Comparison of ENCODE assay signal across 22 cellular contexts in genomic region chr9:134213508-134214394, GRCh38. TPM values are rescaled to one million over a fixed set of nuclear protein-coding genes. Genes with fewer than 3 reads are reported as not detected.
DNase-seq lines count a peak whose midpoint lies in the region; ATAC-seq, FAIRE-seq and TF ChIP-seq lines count a peak whose summit lies in the region.
"Had no signal": no experiment of that assay in that cellular context is flagged by ENCODE, and none has a peak within 500 bp of the region (broad histone marks: within the 10 kb centered on the region; RNA-seq: fewer than 3 reads in every experiment).

No MANE protein-coding gene starts in this region.

- TF ChIP-seq EP300 in HepG2 (IDR thresholded peaks at IDR 0.05; ENCODE audit: low read depth in 2 of 2, low read length in 2 of 2) (no peak), HepG2 (CRISPR knock-in tag; IDR thresholded peaks at IDR 0.05; ENCODE audit: borderline replicate concordance) (no peak)

- no peak for TF ChIP-seq RAD21 in HepG2 (CRISPR knock-in tag; IDR thresholded peaks at IDR 0.05)

- peak overlapping the region; percentile 81 to 94 (median 86) for H3K4me2 ChIP-seq in BLaER1 treated with 17β-estradiol and CSF1 and Interleukin-3, amounts not matched to agents 10 nM and 100 nM
- H3K4me2 ChIP-seq in HepG2 (ENCODE audit: low read depth, low read length) = peak overlapping the region; percentile 85; the same call in 1 of the 2 replicates
- H3K4me2 ChIP-seq: KMS-11 had no signal

- POLR2A ChIA-PET in HepG2 (lab: Yijun Ruan, JAX) = no interaction called here

- H3K27ac Mint-ChIP-seq in progenitor cell of endocrine pancreas = peak overlapping the region; percentile 65
- H3K27ac Mint-ChIP-seq: activated CD4-positive, alpha-beta T cell treated with anti-CD3 and anti-CD28 coated beads, Interleukin-2, amount 10 ng/mL, durations not matched to agents 7 days and 5 days; activated naive CD4-positive, alpha-beta T cell treated with anti-CD3 and anti-CD28 coated beads for 36 hours; CD4-positive, alpha-beta T cell; memory B cell; naive thymus-derived CD4-positive, alpha-beta T cell had no signal

- H3K4me3 Mint-ChIP-seq in progenitor cell of endocrine pancreas (ENCODE audit: low read depth) = no peak overlapping the region
- H3K4me3 Mint-ChIP-seq: activated CD4-positive, alpha-beta T cell treated with anti-CD3 and anti-CD28 coated beads, Interleukin-2, amount 10 ng/mL, durations not matched to agents 7 days and 5 days; activated naive CD4-positive, alpha-beta T cell treated with anti-CD3 and anti-CD28 coated beads for 36 hours; CD4-positive, alpha-beta T cell; memory B cell; naive thymus-derived CD4-positive, alpha-beta T cell had no signal

- H3K4me1 Mint-ChIP-seq in progenitor cell of endocrine pancreas (ENCODE audit: low read depth) = peaks cover 22% of the 10 kb centered on the region
- H3K4me1 Mint-ChIP-seq: activated CD4-positive, alpha-beta T cell treated with anti-CD3 and anti-CD28 coated beads, Interleukin-2, amount 10 ng/mL, durations not matched to agents 7 days and 5 days; memory B cell had no signal

- H3K27ac ChIP-seq in BLaER1 treated with 17β-estradiol and CSF1 and Interleukin-3, amounts not matched to agents 10 nM and 100 nM = peak overlapping the region; percentile 13 to 99 (median 95); a peak in 20 of 22 replicates
- H3K27ac ChIP-seq in VCaP (peak overlapping the region; percentile 84; the same call in 1 of the 2 replicates), HepG2 (ENCODE audit: extremely low read length, insufficient read depth, low read length) (no peak overlapping the region)
- H3K27ac ChIP-seq: KMS-11 had no signal

- H3K4me1 ChIP-seq in BLaER1 treated with 17β-estradiol and CSF1 and Interleukin-3, amounts not matched to agents 10 nM and 100 nM = peaks cover 68 to 100% (median 100%) of the 10 kb centered on the region in 10 experiments
- H3K4me1 ChIP-seq in HepG2 (ENCODE audit: insufficient read depth, low read length) = peaks cover 68% of the 10 kb centered on the region
- H3K4me1 ChIP-seq: colonic mucosa had no signal

- H3K27me3 ChIP-seq in BLaER1 treated with 17β-estradiol and CSF1 and Interleukin-3, amounts not matched to agents 10 nM and 100 nM = no peaks in the 10 kb centered on the region
- H3K27me3 ChIP-seq in HepG2 (ENCODE audit: control insufficient read depth in 1 of 2, insufficient read depth in 2 of 2, low read length in 2 of 2) = peaks cover 3 to 14% of the 10 kb centered on the region in 2 experiments; a peak in 4 of 5 replicates
- H3K27me3 ChIP-seq: colonic mucosa, testis had no signal

- H3K9me3 Mint-ChIP-seq in progenitor cell of endocrine pancreas (ENCODE audit: low read depth) = no peaks in the 10 kb centered on the region
- H3K9me3 Mint-ChIP-seq: CD4-positive, alpha-beta T cell had no signal

- peaks cover 0 to 7% (median 0%) of the 10 kb centered on the region in 11 experiments; a peak in 5 of 22 replicates for H3K9me3 ChIP-seq in BLaER1 treated with 17β-estradiol and CSF1 and Interleukin-3, amounts not matched to agents 10 nM and 100 nM (replicated peaks in 1 of 11)
- no peaks in the 10 kb centered on the region for H3K9me3 ChIP-seq in HepG2 (ENCODE audit: low read length)
- H3K9me3 ChIP-seq: colonic mucosa, testis had no signal

- no CpG with 5 or more reads among the region's 12 CpGs for WGBS in HepG2 (ENCODE audit: low lambda C conversion rate)

- H4K20me1 ChIP-seq in BLaER1 treated with 17β-estradiol and CSF1 and Interleukin-3, amounts not matched to agents 10 nM and 100 nM = no peaks in the 10 kb centered on the region
- H4K20me1 ChIP-seq in HepG2 (ENCODE audit: insufficient read depth, low read length) = no peaks in the 10 kb centered on the region

- no peak for FAIRE-seq in HepG2 (lab: Jason Lieb, UNC)
- FAIRE-seq: endothelial cell of umbilical vein had no signal

- TF ChIP-seq CTCF in VCaP (conservative IDR thresholded peaks at IDR 0.05) (no peak), HepG2 (CRISPR knock-in tag; IDR thresholded peaks at IDR 0.05) (no peak), progenitor cell of endocrine pancreas (IDR thresholded peaks at IDR 0.05; ENCODE audit: unreplicated experiment) (no peak)

- no peaks in the 10 kb centered on the region for H3K36me3 Mint-ChIP-seq in progenitor cell of endocrine pancreas (ENCODE audit: insufficient read depth)
- H3K36me3 Mint-ChIP-seq: memory B cell; naive thymus-derived CD4-positive, alpha-beta T cell had no signal

- no peaks in the 10 kb centered on the region for H3K36me3 ChIP-seq in BLaER1 treated with 17β-estradiol and CSF1 and Interleukin-3, amounts not matched to agents 10 nM and 100 nM
- H3K36me3 ChIP-seq in HepG2 (replicated peaks in 1 of 2; ENCODE audit: control insufficient read depth in 1 of 2, insufficient read depth in 2 of 2, low read length in 2 of 2) = no peaks in the 10 kb centered on the region
- H3K36me3 ChIP-seq: colonic mucosa had no signal

- no peak overlapping the region for H2AFZ ChIP-seq in HepG2 (ENCODE audit: low read length)

- in situ Hi-C loops in HepG2 (cut with HindIII; ENCODE audit: extremely low pct_ligation_motif_present, low pct_unique_long_range_greater_than_20kb) = no loop called here

- BruUV-seq in HepG2 (replicated peaks; lab: Mats Ljungman, UMichigan) = no TSS peak

- H3K27me3 Mint-ChIP-seq in progenitor cell of endocrine pancreas = no peaks in the 10 kb centered on the region
- H3K27me3 Mint-ChIP-seq: activated CD4-positive, alpha-beta T cell treated with anti-CD3 and anti-CD28 coated beads, Interleukin-2, amount 10 ng/mL, durations not matched to agents 7 days and 5 days; CD4-positive, alpha-beta T cell; naive thymus-derived CD4-positive, alpha-beta T cell had no signal

- intact Hi-C loops in HepG2 (cut with micrococcal nuclease; ENCODE audit: unreplicated experiment) = no loop called here

- TF ChIP-seq POLR2A in HepG2 (IDR thresholded peaks at IDR 0.05; ENCODE audit: insufficient read depth in 1 of 2, low read depth in 2 of 2, low read length in 2 of 2) = no peak

- H3K4me3 ChIP-seq in BLaER1 treated with 17β-estradiol and CSF1 and Interleukin-3, amounts not matched to agents 10 nM and 100 nM = peak overlapping the region in 1 of 10 experiments; percentile 28; a peak in 1 of 20 replicates
- H3K4me3 ChIP-seq in HepG2 (replicated peaks in 1 of 3; ENCODE audit: insufficient read depth in 1 of 3, low read depth in 2 of 3, low read length in 3 of 3) = peak overlapping the region in 1 of 3 experiments; percentile 17; a peak in 1 of 6 replicates
- H3K4me3 ChIP-seq: colonic mucosa, testis had no signal

- H3K79me2 ChIP-seq in HepG2 (ENCODE audit: insufficient read depth, low read length) = no peaks in the 10 kb centered on the region

- DNase-seq in HepG2 (ENCODE audit: low spot score) = no peak
- DNase-seq in progenitor cell of endocrine pancreas (ENCODE audit: low spot score, unreplicated experiment) = no peak
- no peak for DNase-seq in activated CD8-positive, alpha-beta memory T cell treated with anti-CD3 and anti-CD28 coated beads for 24 hours
- no peak for DNase-seq in dermis blood vessel endothelial cell
- DNase-seq: activated CD4-positive, alpha-beta T cell treated with anti-CD3 and anti-CD28 coated beads, Interleukin-2, amount 10 ng/mL, durations not matched to agents 7 days and 5 days; activated naive CD4-positive, alpha-beta T cell treated with anti-CD3 and anti-CD28 coated beads for 36 hours; CD4-positive, alpha-beta T cell; colonic mucosa; DMS53; naive thymus-derived CD4-positive, alpha-beta T cell; NCI-H2029; stimulated activated CD4-positive, alpha-beta T cell treated with anti-CD3 and anti-CD28 coated beads, Interleukin-15, amount 100 ng/mL, for 24 hours; testis had no signal

- peak overlapping the region in 10 of 11 experiments; percentile 63 to 90 (median 86); a peak in 19 of 22 replicates for H3K9ac ChIP-seq in BLaER1 treated with 17β-estradiol and CSF1 and Interleukin-3, amounts not matched to agents 10 nM and 100 nM
- no peak overlapping the region for H3K9ac ChIP-seq in HepG2 (ENCODE audit: insufficient read depth, low read depth, low read length)
- H3K9ac ChIP-seq: KMS-11 had no signal

- CTCF ChIA-PET in HepG2 (lab: Yijun Ruan, JAX; ENCODE audit: low intra/inter-chr PET ratio, low total read pairs) = no interaction called here

- ATAC-seq in HepG2 (no peak), GM18511 (IDR thresholded peaks at IDR 0.05; ENCODE audit: unreplicated experiment) (no peak), GM19035 (IDR thresholded peaks at IDR 0.05; ENCODE audit: unreplicated experiment) (no peak)
- ATAC-seq: naive thymus-derived CD4-positive, alpha-beta T cell had no signal

TF ChIP-seq in HepG2, 621 proteins besides CTCF, POLR2A, EP300 and RAD21 (continues in another document):
- TF ChIP-seq PTBP1 (IDR thresholded peaks at IDR 0.05; ENCODE audit: low read depth, low read length, poor library complexity, severe bottlenecking) = no peak

RNA-seq across cellular contexts. Expression of gene RNU6ATAC, which starts 49.4 kb away (rescaled TPM):
- total RNA-seq in HepG2 (2016; rRNA removed; fragmentation: Illumina TruSeq; extraction: Trizol) (894 TPM in 1 of 2 replicates, not detected in the other), progenitor cell of endocrine pancreas (107 and 116 TPM in 2 replicates), dermis blood vessel endothelial cell (not detected in 2 replicates)
- total RNA-seq in HepG2 (2016; cell fraction: cytosol; rRNA removed; fragmentation: Illumina TruSeq; extraction: Trizol; ENCODE audit: low read depth) = 12,614 and 12,724 TPM in 2 replicates
- total RNA-seq in HepG2 (2016; cell fraction: insoluble cytoplasmic fraction; rRNA removed; fragmentation: Illumina TruSeq; extraction: Trizol) = 82.4 and 810 TPM in 2 replicates
- total RNA-seq in HepG2 (2016; cell fraction: membrane; rRNA removed; fragmentation: Illumina TruSeq; extraction: Trizol) = 600 and 628 TPM in 2 replicates
- total RNA-seq in HepG2 (2016; cell fraction: nucleus; rRNA removed; fragmentation: Illumina TruSeq; extraction: Trizol) = 1,443 and 1,712 TPM in 2 replicates
- not detected in 2 replicates for polyA plus RNA-seq in HepG2 (2011; rRNA removed)
- not detected in 2 replicates for polyA plus RNA-seq in HepG2 (2011; cell fraction: cytosol; rRNA removed)
- not detected in 2 replicates for polyA plus RNA-seq in HepG2 (2011; cell fraction: nucleus; rRNA removed)
- not detected in 2 replicates for polyA plus RNA-seq in HepG2 (2012)
- 76.0 TPM in 1 of 2 replicates, not detected in the other for polyA plus RNA-seq in HepG2 (2016; cell fraction: cytosol; fragmentation: Illumina TruSeq; extraction: Trizol; ENCODE audit: low read depth)
- not detected in 2 replicates for polyA plus RNA-seq in HepG2 (2016; cell fraction: insoluble cytoplasmic fraction; fragmentation: Illumina TruSeq; extraction: Trizol; ENCODE audit: low read depth)
- polyA plus RNA-seq in HepG2 (2016; cell fraction: membrane; fragmentation: Illumina TruSeq; extraction: Trizol; ENCODE audit: low read depth) = not detected in 2 replicates
- not detected in 2 replicates for polyA plus RNA-seq in HepG2 (2016; cell fraction: nucleus; fragmentation: Illumina TruSeq; extraction: Trizol; ENCODE audit: insufficient read depth, low read depth)
- polyA minus RNA-seq in HepG2 (2011; rRNA and poly(A)+ RNA removed; ENCODE audit: low replicate concordance) = under 0.01 TPM in 2 replicates
- 1,413 and 1,463 TPM in 2 replicates for polyA minus RNA-seq in HepG2 (2011; cell fraction: cytosol; rRNA and poly(A)+ RNA removed)
- polyA minus RNA-seq in HepG2 (2011; cell fraction: nucleus; rRNA and poly(A)+ RNA removed) = under 0.01 TPM in 1 of 2 replicates, not detected in the other
- total RNA-seq: NCI-H460, testis had no signal
- polyA plus RNA-seq: AG04450; endothelial cell of umbilical vein; naive thymus-derived CD4-positive, alpha-beta T cell had no signal

Comparison
In these comparisons a context has a peak if more than half of its experiments do, and no peak if none do; other contexts are left out.
1. RNA of gene RNU6ATAC, which starts 49.4 kb away (total RNA-seq): 82.4 to 12,724 TPM in HepG2 and 107 to 116 TPM in progenitor cell of endocrine pancreas; not detected in dermis blood vessel endothelial cell; every median in the first group is over 10 times any median in the second.